ENCODE assay signal across 15 cellular contexts in genomic region chr3:34969513-34969912, GRCh38.
DNase-seq lines count a peak whose midpoint lies in the region; ATAC-seq and TF ChIP-seq lines count a peak whose summit lies in the region.
"Had no signal": no experiment of that assay in that cellular context is flagged by ENCODE, and none has a peak within 500 bp of the region (broad histone marks: within the 10 kb centered on the region; RNA-seq: fewer than 3 reads in every experiment).

No MANE protein-coding gene starts in this region.

- H3K27ac Mint-ChIP-seq in neural crest cell (ENCODE audit: unreplicated experiment), result no peak overlapping the region

- no peak for TF ChIP-seq EP300 in SK-N-SH (IDR thresholded peaks at IDR 0.05; ENCODE audit: borderline replicate concordance in 1 of 2, low read depth in 1 of 2, low read length in 1 of 2)

- H2AFZ ChIP-seq in SK-N-SH (ENCODE audit: low read depth), result no peak overlapping the region

- H3K4me1 ChIP-seq in SK-N-SH (ENCODE audit: control insufficient read depth in 1 of 2, insufficient read depth in 2 of 2, low read depth in 1 of 2, low read length in 1 of 2), result peaks cover 0 to 4% of the 10 kb centered on the region in 2 experiments; a peak in 2 of 4 replicates
- H3K4me1 ChIP-seq: Peyer's patch had no signal

- H3K4me3 ChIP-seq in SK-N-SH (ENCODE audit: low read depth in 2 of 2, low read length in 1 of 2), result no peak overlapping the region
- H3K4me3 ChIP-seq in brain microvascular endothelial cell (ENCODE audit: low read depth, low read length), result no peak overlapping the region
- H3K4me3 ChIP-seq: Peyer's patch had no signal

- no peak overlapping the region for H3K4me2 ChIP-seq in SK-N-SH

- 35% methylated on average over 2 of the region's 2 CpGs for WGBS in SK-N-SH (ENCODE audit: low lambda C conversion rate)

- H3K9me3 Mint-ChIP-seq in neural crest cell, result peaks cover 4% of the 10 kb centered on the region

- H3K79me2 ChIP-seq in SK-N-SH (ENCODE audit: insufficient read depth), result no peaks in the 10 kb centered on the region

- no peak for DNase-seq in SK-N-SH
- peak; percentile 2 for DNase-seq in HT-29 (ENCODE audit: low spot score)
- DNase-seq in brain microvascular endothelial cell, result no peak
- no peak for DNase-seq in neural crest cell (ENCODE audit: low read depth, low spot score)
- DNase-seq in ureter (ENCODE audit: low spot score), result no peak
- no peak for DNase-seq in SHP77 treated with DMSO at 0.1 percent for 48 hours (lab: John Stamatoyannopoulos, UW)
- DNase-seq: GOT3, NCI-H1436 treated with DMSO at 0.1 percent for 48 hours, NCI-H2081, NCI-H2227 treated with DMSO at 0.1 percent for 48 hours, Peyer's patch, SIG-M5 had no signal

- ATAC-seq in SK-N-SH treated with all-trans-retinoic acid at 6 μM for 48 hours (no peak), GM21390 (IDR thresholded peaks at IDR 0.05; ENCODE audit: unreplicated experiment) (no peak)
- ATAC-seq: HepG2 had no signal

- POLR2A ChIA-PET in SK-N-SH (lab: Yijun Ruan, JAX), result no interaction called here

- H3K4me3 Mint-ChIP-seq in neural crest cell, result no peak overlapping the region

- no peaks in the 10 kb centered on the region for H3K27me3 Mint-ChIP-seq in neural crest cell (ENCODE audit: low read depth)

- in situ Hi-C loops in brain microvascular endothelial cell (cut with HindIII; ENCODE audit: low pct_ligation_motif_present, low sequenced_read_pairs), result no loop called here

- no peaks in the 10 kb centered on the region for H3K36me3 ChIP-seq in SK-N-SH (replicated peaks in 1 of 2; ENCODE audit: control insufficient read depth in 1 of 2, insufficient read depth in 2 of 2, low read length in 1 of 2)
- no peaks in the 10 kb centered on the region for H3K36me3 ChIP-seq in brain microvascular endothelial cell (replicated peaks)
- H3K36me3 ChIP-seq: Peyer's patch had no signal

- no peaks in the 10 kb centered on the region for H4K20me1 ChIP-seq in SK-N-SH (ENCODE audit: insufficient read depth)

- no peaks in the 10 kb centered on the region for H3K9me2 ChIP-seq in SK-N-SH

- no peaks in the 10 kb centered on the region for H3K9me3 ChIP-seq in SK-N-SH
- H3K9me3 ChIP-seq: Peyer's patch had no signal

- CTCF ChIA-PET in SK-N-SH (lab: Yijun Ruan, JAX), result no interaction called here

- H3K27me3 ChIP-seq in SK-N-SH (ENCODE audit: insufficient read depth) (no peaks in the 10 kb centered on the region), brain microvascular endothelial cell (replicated peaks) (no peaks in the 10 kb centered on the region)
- H3K27me3 ChIP-seq: Peyer's patch had no signal

- TF ChIP-seq RAD21 in SK-N-SH (IDR thresholded peaks at IDR 0.05; ENCODE audit: low read length), result no peak

- H3K9ac ChIP-seq in SK-N-SH, result no peak overlapping the region

- TF ChIP-seq CTCF in SK-N-SH (IDR thresholded peaks at IDR 0.05) (0 out of 2 replicates have a peak, but pooled peaks have one; percentile 7), brain microvascular endothelial cell (IDR thresholded peaks at IDR 0.05; ENCODE audit: low read depth, low read length, missing control alignments) (peak; percentile 12), neural crest cell (conservative IDR thresholded peaks at IDR 0.05) (peak; percentile 27)

- no peaks in the 10 kb centered on the region for H3K36me3 Mint-ChIP-seq in neural crest cell (ENCODE audit: low read depth)

- no peaks in the 10 kb centered on the region for H3K4me1 Mint-ChIP-seq in neural crest cell

- H3K27ac ChIP-seq in SK-N-SH (ENCODE audit: low read depth in 2 of 2, low read length in 1 of 2) (no peak overlapping the region), brain microvascular endothelial cell (no peak overlapping the region)
- H3K27ac ChIP-seq: Peyer's patch had no signal

- H3F3A ChIP-seq in SK-N-SH (replicated peaks; ENCODE audit: insufficient read depth), result no peaks in the 10 kb centered on the region

TF ChIP-seq in SK-N-SH, 30 proteins besides CTCF, POLR2A, EP300 and RAD21:
- TF ChIP-seq JUND (IDR thresholded peaks at IDR 0.05), result no peak

TF ChIP-seq in SK-N-SH treated with all-trans-retinoic acid at 6 μM for 48 hours, 23 proteins besides CTCF, POLR2A, EP300 and RAD21:
- no peak for TF ChIP-seq ZNF70 (CRISPR knock-in tag; IDR thresholded peaks at IDR 0.05)
- no peak for TF ChIP-seq CSRNP3 (CRISPR knock-in tag; IDR thresholded peaks at IDR 0.05)
- TF ChIP-seq TSHZ2 (CRISPR knock-in tag; IDR thresholded peaks at IDR 0.05), result no peak
- no peak for TF ChIP-seq SNAI2 (CRISPR knock-in tag; IDR thresholded peaks at IDR 0.05)
- no peak for TF ChIP-seq TOX (CRISPR knock-in tag; IDR thresholded peaks at IDR 0.05; ENCODE audit: borderline replicate concordance)
- TF ChIP-seq ZNF8 (CRISPR knock-in tag; IDR thresholded peaks at IDR 0.05), result no peak
- no peak for TF ChIP-seq ESRRG (CRISPR knock-in tag; IDR thresholded peaks at IDR 0.05)
